Comparison of ENCODE assay signal across 17 cellular contexts in the genomic region with DNA sequence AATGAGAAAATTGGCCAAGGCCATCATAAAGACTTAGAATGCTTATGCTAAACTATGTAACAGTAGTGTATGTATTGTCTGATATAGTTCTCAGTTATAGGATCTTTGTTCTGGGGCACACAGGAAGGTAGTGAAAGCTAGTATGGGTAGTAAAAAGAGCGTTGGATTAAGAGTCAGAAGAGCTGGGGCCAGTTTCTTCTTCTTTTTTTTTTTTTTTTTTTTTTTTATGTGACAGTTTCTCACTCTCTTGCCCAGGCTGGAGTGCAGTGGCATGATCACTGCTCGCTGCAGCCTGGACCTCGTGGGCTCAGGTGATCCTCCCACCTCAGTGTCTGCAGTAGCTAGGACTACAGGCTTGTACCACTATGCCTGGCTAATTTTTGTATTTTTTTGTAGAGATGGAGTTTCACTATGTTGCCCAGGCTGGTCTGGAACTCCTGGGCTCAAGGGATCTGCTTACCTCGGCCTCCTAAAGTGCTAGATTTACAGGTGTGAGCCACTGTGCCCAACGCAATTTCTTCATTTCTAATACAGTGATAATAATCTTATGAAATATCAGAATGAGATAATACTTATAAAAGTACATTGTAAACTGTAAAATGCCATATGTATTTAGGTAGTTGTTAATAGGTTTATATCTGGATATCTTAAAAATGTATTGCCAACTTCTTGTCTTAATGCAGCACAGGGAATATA. TPM values are rescaled to one million over a fixed set of nuclear protein-coding genes. Genes with fewer than 3 reads are reported as not detected.
A peak's percentile ranks its signal among the peaks of the same experiment; 100 is the strongest.
DNase-seq lines count a peak whose midpoint lies in the region; ATAC-seq, FAIRE-seq and TF ChIP-seq lines count a peak whose summit lies in the region.
"Had no signal": no experiment of that assay in that cellular context is flagged by ENCODE, and none has a peak within 500 bp of the region (broad histone marks: within the 10 kb centered on the region; RNA-seq: fewer than 3 reads in every experiment).

No MANE protein-coding gene starts in this region.

- H3K36me3 Mint-ChIP-seq in CD4-positive, alpha-beta memory T cell: peaks cover 28 to 58% of the 10 kb centered on the region in 2 donors

- CTCF ChIA-PET in A549 (lab: Yijun Ruan, JAX): interaction anchor here (1.1 to 1.9 kb wide), 3 partner anchors 15 to 53 kb away, joined by 3 to 5 read pairs (median 4); no protein-coding TSS in a partner anchor
- CTCF ChIA-PET in CD4-positive, alpha-beta memory T cell (lab: Charles Lee; ENCODE audit: partially characterized antibody): interaction anchor here (1.8 to 6.4 kb wide), 2 partner anchors 9 to 15 kb away, joined by 5 to 29 read pairs; no protein-coding TSS in a partner anchor

- H3K4me3 ChIP-seq in A549: no peak overlapping the region
- H3K4me3 ChIP-seq in CD4-positive, alpha-beta memory T cell (ENCODE audit: low read length in 2 of 2): no peak overlapping the region
- H3K4me3 ChIP-seq in mucosa of descending colon: no peak overlapping the region
- H3K4me3 ChIP-seq: right lobe of liver, testis had no signal

- H3K4me1 ChIP-seq in A549: peaks cover 40% of the 10 kb centered on the region; the same call in 2 of the 3 replicates
- H3K4me1 ChIP-seq in CD4-positive, alpha-beta memory T cell (ENCODE audit: insufficient read depth, low read length): peaks cover 39% of the 10 kb centered on the region
- H3K4me1 ChIP-seq in mucosa of descending colon (ENCODE audit: low read depth): peaks cover 20% of the 10 kb centered on the region
- H3K4me1 ChIP-seq: BE2C had no signal

- TF ChIP-seq CTCF in A549 (IDR thresholded peaks at IDR 0.05) (no peak), mucosa of descending colon (IDR thresholded peaks at IDR 0.05) (no peak)

- H3K4me2 ChIP-seq in A549: peak overlapping the region; percentile 76; the same call in 2 of the 3 replicates

- H3K4me1 Mint-ChIP-seq in CD4-positive, alpha-beta memory T cell: peaks cover 23 to 45% (median 33%) of the 10 kb centered on the region in 4 donors

- H3K4me3 Mint-ChIP-seq in CD4-positive, alpha-beta memory T cell: peak overlapping the region in 1 of 8 donors; percentile 45
- H3K4me3 Mint-ChIP-seq: memory B cell had no signal

- H3K27me3 Mint-ChIP-seq in CD4-positive, alpha-beta memory T cell: no peaks in the 10 kb centered on the region
- H3K27me3 Mint-ChIP-seq: memory B cell had no signal

- H3K27ac ChIP-seq in A549: no peak overlapping the region
- no peak overlapping the region for H3K27ac ChIP-seq in CD4-positive, alpha-beta memory T cell (ENCODE audit: low read depth, low read length)
- H3K27ac ChIP-seq: ascending aorta, coronary artery, right lobe of liver, testis had no signal

- no peaks in the 10 kb centered on the region for H3K9me3 Mint-ChIP-seq in CD4-positive, alpha-beta memory T cell
- H3K9me3 Mint-ChIP-seq: memory B cell had no signal

- H3K27me3 ChIP-seq in CD4-positive, alpha-beta memory T cell (ENCODE audit: insufficient read depth, low read length): no peaks in the 10 kb centered on the region
- H3K27me3 ChIP-seq: ascending aorta, BE2C, right lobe of liver, testis had no signal

- ATAC-seq in A549: peak in 1 of 2 experiments; percentile 31; a peak in 1 of 6 replicates
- peak; percentile 31 for ATAC-seq in SK-N-SH treated with all-trans-retinoic acid at 6 μM for 48 hours
- ATAC-seq in left lobe of liver: peak; percentile 25
- no peak for ATAC-seq in mucosa of descending colon

- no peak for FAIRE-seq in A549 (lab: Jason Lieb, UNC)

- TF ChIP-seq RAD21 in A549 (conservative IDR thresholded peaks at IDR 0.05 in 1 of 2, IDR thresholded peaks at IDR 0.05 in 1 of 2): no peak

- TF ChIP-seq EP300 in A549 (IDR thresholded peaks at IDR 0.05): no peak

- intact Hi-C loops in CD4-positive, alpha-beta memory T cell (cut with micrococcal nuclease): no loop called here
- intact Hi-C loops in mucosa of descending colon (cut with DNase I, micrococcal nuclease): no loop called here

- H3K27ac Mint-ChIP-seq in CD4-positive, alpha-beta memory T cell: peak overlapping the region in 5 of 7 donors; percentile 1 to 84 (median 16)
- H3K27ac Mint-ChIP-seq: memory B cell had no signal

- POLR2A ChIA-PET in A549 (lab: Yijun Ruan, JAX): interaction anchor here (1.1 kb wide), 1 partner anchor 13 kb away, joined by 5 read pairs; no protein-coding TSS in a partner anchor
- POLR2A ChIA-PET in CD4-positive, alpha-beta memory T cell (lab: Charles Lee; ENCODE audit: partially characterized antibody): interaction anchor here (0.8 to 3.9 kb wide), 2 partner anchors 13 to 69 kb away, joined by 3 to 11 read pairs; partner anchors contain the start of gene SLC35E3

- peaks cover 46% of the 10 kb centered on the region for H3K36me3 ChIP-seq in CD4-positive, alpha-beta memory T cell (ENCODE audit: insufficient read depth, low read length)
- no peaks in the 10 kb centered on the region for H3K36me3 ChIP-seq in mucosa of descending colon (ENCODE audit: low read depth)

- DNase-seq in A549 (ENCODE audit: low read depth in 1 of 2, low spot score in 1 of 2): no peak
- DNase-seq in CD4-positive, alpha-beta memory T cell: no peak
- no peak for DNase-seq in left lobe of liver (ENCODE audit: low spot score)
- no peak for DNase-seq in DMS153 treated with DMSO at 0.1 percent for 48 hours (lab: John Stamatoyannopoulos, UW; ENCODE audit: unreplicated experiment)
- DNase-seq in iPS-NIHi7 (ENCODE audit: extremely low spot score): no peak
- no peak for DNase-seq in NCI-H1105 (lab: John Stamatoyannopoulos, UW)
- DNase-seq in mucosa of descending colon: no peak
- DNase-seq: BE2C, glutamatergic neuron, NCI-H1092 treated with DMSO at 0.1 percent for 48 hours, NCI-H2171 treated with DMSO at 0.1 percent for 48 hours, right lobe of liver, testis had no signal

- no peak for TF ChIP-seq POLR2A in A549 (IDR thresholded peaks at IDR 0.05; ENCODE audit: low read length)

- H3K9me3 ChIP-seq in A549 (no peaks in the 10 kb centered on the region), mucosa of descending colon (no peaks in the 10 kb centered on the region)
- no peaks in the 10 kb centered on the region for H3K9me3 ChIP-seq in CD4-positive, alpha-beta memory T cell (ENCODE audit: control insufficient read depth in 1 of 2, low read length in 2 of 2)
- H3K9me3 ChIP-seq: ascending aorta, BE2C, right lobe of liver, testis had no signal

- 85% methylated on average over 5 of the region's 5 CpGs for WGBS in A549 (ENCODE audit: missing lambda C conversion rate)

TF ChIP-seq in A549, 52 proteins besides CTCF, POLR2A, EP300 and RAD21 (continues in another document):
- TF ChIP-seq JUNB (IDR thresholded peaks at IDR 0.05): no peak
- TF ChIP-seq JUN (IDR thresholded peaks at IDR 0.05): no peak
- TF ChIP-seq, protein P1, sequence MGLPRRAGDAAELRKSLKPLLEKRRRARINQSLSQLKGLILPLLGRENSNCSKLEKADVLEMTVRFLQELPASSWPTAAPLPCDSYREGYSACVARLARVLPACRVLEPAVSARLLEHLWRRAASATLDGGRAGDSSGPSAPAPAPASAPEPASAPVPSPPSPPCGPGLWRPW (IDR thresholded peaks at IDR 0.05): no peak
- TF ChIP-seq EHF (CRISPR knock-in tag; IDR thresholded peaks at IDR 0.05): no peak
- TF ChIP-seq CHD2 (IDR thresholded peaks at IDR 0.05; ENCODE audit: low read length, partially characterized antibody): no peak
- TF ChIP-seq MAX (IDR thresholded peaks at IDR 0.05): no peak
- no peak for TF ChIP-seq FOSL2 (IDR thresholded peaks at IDR 0.05)
- TF ChIP-seq FOSL2 (CRISPR knock-in tag; IDR thresholded peaks at IDR 0.05): no peak
- no peak for TF ChIP-seq KDM1A (IDR thresholded peaks at IDR 0.05; ENCODE audit: low read depth)

TF ChIP-seq in SK-N-SH treated with all-trans-retinoic acid at 6 μM for 48 hours, 23 proteins besides CTCF, POLR2A, EP300 and RAD21 (continues in another document):
- TF ChIP-seq GLIS3 (CRISPR knock-in tag; IDR thresholded peaks at IDR 0.05) (no peak), ZC3H10 (CRISPR knock-in tag; IDR thresholded peaks at IDR 0.05) (no peak), RARB (CRISPR knock-in tag; IDR thresholded peaks at IDR 0.05) (no peak), ZNF8 (CRISPR knock-in tag; IDR thresholded peaks at IDR 0.05) (no peak), TOX (CRISPR knock-in tag; IDR thresholded peaks at IDR 0.05; ENCODE audit: borderline replicate concordance) (no peak), ESRRG (CRISPR knock-in tag; IDR thresholded peaks at IDR 0.05) (no peak), PPARA (CRISPR knock-in tag; IDR thresholded peaks at IDR 0.05; ENCODE audit: borderline replicate concordance) (no peak), CSRNP3 (CRISPR knock-in tag; IDR thresholded peaks at IDR 0.05) (no peak)
- TF ChIP-seq, protein P2, sequence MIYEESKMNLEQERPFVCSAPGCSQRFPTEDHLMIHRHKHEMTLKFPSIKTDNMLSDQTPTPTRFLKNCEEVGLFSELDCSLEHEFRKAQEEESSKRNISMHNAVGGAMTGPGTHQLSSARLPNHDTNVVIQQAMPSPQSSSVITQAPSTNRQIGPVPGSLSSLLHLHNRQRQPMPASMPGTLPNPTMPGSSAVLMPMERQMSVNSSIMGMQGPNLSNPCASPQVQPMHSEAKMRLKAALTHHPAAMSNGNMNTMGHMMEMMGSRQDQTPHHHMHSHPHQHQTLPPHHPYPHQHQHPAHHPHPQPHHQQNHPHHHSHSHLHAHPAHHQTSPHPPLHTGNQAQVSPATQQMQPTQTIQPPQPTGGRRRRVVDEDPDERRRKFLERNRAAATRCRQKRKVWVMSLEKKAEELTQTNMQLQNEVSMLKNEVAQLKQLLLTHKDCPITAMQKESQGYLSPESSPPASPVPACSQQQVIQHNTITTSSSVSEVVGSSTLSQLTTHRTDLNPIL (CRISPR knock-in tag; IDR thresholded peaks at IDR 0.05; ENCODE audit: low read depth): no peak

RNA-seq across cellular contexts. Expression of gene MDM2, which starts 7.4 kb away (rescaled TPM):
- 96.4 and 108 TPM in 2 replicates for polyA plus RNA-seq in A549 (2011; rRNA removed)
- 7.8 and 10.3 TPM in 2 replicates for polyA plus RNA-seq in A549 (2012; cell fraction: cytosol; rRNA removed)
- 6.8 and 15.5 TPM in 2 replicates for polyA plus RNA-seq in A549 (2012; cell fraction: nucleus; rRNA removed)
- 40.3 to 48.6 TPM (median 48.2 TPM) in 3 replicates for polyA plus RNA-seq in A549 (2017; fragmentation: RNase III; extraction: RNeasy Plus Mini Kit Qiagen cat#74134 plus additional on column Dnase treatment)
- 117 and 151 TPM in 2 replicates for polyA minus RNA-seq in A549 (2011; rRNA and poly(A)+ RNA removed)
- 100 to 1,000 TPM; 117 to 121 TPM for total RNA-seq in CD4-positive, alpha-beta memory T cell
- 10 to 100 TPM in 1 of 2 donors, 1 to 10 TPM in 1; 9.7 to 22.5 TPM for polyA plus RNA-seq in CD4-positive, alpha-beta memory T cell
- total RNA-seq in left lobe of liver: 49.2 TPM
- total RNA-seq in mucosa of descending colon: 10 to 100 TPM; 74.7 to 92.1 (median 91.3) TPM
